8 cellular contexts compared by ENCODE assay signal in genomic region chr12:102095677-102096263, GRCh38. TPM values are rescaled to one million over a fixed set of nuclear protein-coding genes. Genes with fewer than 3 reads are reported as not detected.
DNase-seq lines count a peak whose midpoint lies in the region; ATAC-seq and TF ChIP-seq lines count a peak whose summit lies in the region.
"Had no signal": no experiment of that assay in that cellular context is flagged by ENCODE, and none has a peak within 500 bp of the region (broad histone marks: within the 10 kb centered on the region; RNA-seq: fewer than 3 reads in every experiment).

No MANE protein-coding gene starts in this region.

- no peak overlapping the region for H3K4me2 ChIP-seq in H9 (ENCODE audit: insufficient read depth, insufficient read length, low read length)

- H4K91ac ChIP-seq in H9 (ENCODE audit: insufficient read length, low read depth, low read length), result no peak overlapping the region

- H3K23ac ChIP-seq in H9 (ENCODE audit: insufficient read length, low read depth, low read length), result no peak overlapping the region

- DNase-seq in EH (ENCODE audit: low read depth), result peak; percentile 50
- no peak for DNase-seq in H9
- peak; percentile 51 for DNase-seq in NCI-H774 (lab: John Stamatoyannopoulos, UW)
- peak; percentile 31 to 46 for DNase-seq in dermis microvascular lymphatic vessel endothelial cell (ENCODE audit: low read depth in 2 of 2)
- no peak for DNase-seq in psoas muscle
- DNase-seq in sigmoid colon, result no peak
- no peak for DNase-seq in activated CD8-positive, alpha-beta memory T cell treated with anti-CD3 and anti-CD28 coated beads for 24 hours

- no peak overlapping the region for H3K4me3 ChIP-seq in psoas muscle
- H3K4me3 ChIP-seq in sigmoid colon, result no peak overlapping the region

- H3K4me1 ChIP-seq in H9 (ENCODE audit: insufficient read depth, low read length) (no peaks in the 10 kb centered on the region), psoas muscle (peaks cover 5% of the 10 kb centered on the region), sigmoid colon (peaks cover 0 to 12% (median 2%) of the 10 kb centered on the region in 4 donors)
- H3K4me1 ChIP-seq: parathyroid adenoma had no signal

- H2AFZ ChIP-seq in H9 (ENCODE audit: low read length), result no peak overlapping the region
- H2AFZ ChIP-seq: parathyroid adenoma had no signal

- H3K27me3 Mint-ChIP-seq in H9 (ENCODE audit: low read depth), result no peaks in the 10 kb centered on the region

- H3K9me3 Mint-ChIP-seq in H9, result peaks cover 0 to 1% of the 10 kb centered on the region in 2 experiments; a peak in 1 of 5 replicates

- peaks cover 6 to 34% (median 32%) of the 10 kb centered on the region in 3 experiments; a peak in 6 of 7 replicates for H3K36me3 Mint-ChIP-seq in H9 (ENCODE audit: insufficient read depth in 1 of 3, low read depth in 3 of 3)

- no peak overlapping the region for H2BK120ac ChIP-seq in H9 (ENCODE audit: low read depth, low read length, poor library complexity, severe bottlenecking)

- H3K4me3 Mint-ChIP-seq in H9, result no peak overlapping the region

- H2AK5ac ChIP-seq in H9 (ENCODE audit: insufficient read length, low read length), result no peak overlapping the region

- no CpG with 5 or more reads among the region's 2 CpGs for WGBS in H9 (ENCODE audit: extremely low coverage, insufficient read length, low lambda C conversion rate)
- 89 to 92% (median 89%) methylated on average over 2 of the region's 2 CpGs for WGBS in psoas muscle, 3 donors
- 54 to 73% methylated on average over 2 of the region's 2 CpGs for WGBS in sigmoid colon, 2 donors

- H2BK12ac ChIP-seq in H9 (ENCODE audit: insufficient read length, low read depth, low read length), result no peak overlapping the region

- H3K36me3 ChIP-seq in psoas muscle (ENCODE audit: insufficient read depth in 1 of 2, low read depth in 1 of 2), result peaks cover 0 to 30% of the 10 kb centered on the region in 2 donors
- peaks cover 0 to 34% (median 0%) of the 10 kb centered on the region in 4 donors for H3K36me3 ChIP-seq in sigmoid colon

- no peak overlapping the region for H4K5ac ChIP-seq in H9 (ENCODE audit: insufficient read length, low read depth, low read length)

- no peaks in the 10 kb centered on the region for H3K4me1 Mint-ChIP-seq in H9

- no peak for TF ChIP-seq EP300 in sigmoid colon (IDR thresholded peaks at IDR 0.05)

- H3K4ac ChIP-seq in H9 (ENCODE audit: low read depth, low read length), result no peak overlapping the region

- peak; percentile 59 for TF ChIP-seq CTCF in H9 (conservative IDR thresholded peaks at IDR 0.05)
- peak; percentile 23 for TF ChIP-seq CTCF in psoas muscle (IDR thresholded peaks at IDR 0.05)
- no peak for TF ChIP-seq CTCF in sigmoid colon (IDR thresholded peaks at IDR 0.05)

- H3K79me1 ChIP-seq in H9 (ENCODE audit: insufficient read depth, low read depth, low read length, poor library complexity, severe bottlenecking), result no peaks in the 10 kb centered on the region

- no peak overlapping the region for H4K8ac ChIP-seq in H9 (replicated peaks; ENCODE audit: insufficient read length, low read depth, low read length)

- no peaks in the 10 kb centered on the region for H3K9me3 ChIP-seq in H9 (ENCODE audit: control insufficient read depth, low read depth, low read length)
- H3K9me3 ChIP-seq in psoas muscle, result no peaks in the 10 kb centered on the region
- no peaks in the 10 kb centered on the region for H3K9me3 ChIP-seq in sigmoid colon

- H3K9ac ChIP-seq in H9 (ENCODE audit: extremely low read depth, insufficient read length, low read length), result no peak overlapping the region
- H3K9ac ChIP-seq: parathyroid adenoma had no signal

- no peak overlapping the region for H2BK15ac ChIP-seq in H9 (ENCODE audit: low read depth, low read length)

- H2BK20ac ChIP-seq in H9 (ENCODE audit: low read depth, low read length, poor library complexity, severe bottlenecking), result no peak overlapping the region

- H3K79me2 ChIP-seq in H9 (ENCODE audit: insufficient read depth, low read length), result no peaks in the 10 kb centered on the region
- H3K79me2 ChIP-seq: parathyroid adenoma had no signal

- no peak overlapping the region for H3T11ph ChIP-seq in H9 (ENCODE audit: low read length)

- no peaks in the 10 kb centered on the region for H3K23me2 ChIP-seq in H9 (ENCODE audit: insufficient read length, low read depth, low read length, poor library complexity, severe bottlenecking)

- intact Hi-C loops in psoas muscle (cut with DNase I), result no loop called here
- intact Hi-C loops in sigmoid colon (cut with DNase I), result no loop called here

- no peak overlapping the region for H3K56ac ChIP-seq in H9 (ENCODE audit: insufficient read length, low read depth, low read length)

- H3K14ac ChIP-seq in H9 (ENCODE audit: insufficient read depth, low read length), result no peak overlapping the region

- H4K20me1 ChIP-seq in H9 (ENCODE audit: control insufficient read depth, insufficient read depth, insufficient read length), result no peaks in the 10 kb centered on the region

- no peak for ATAC-seq in psoas muscle

- no peak overlapping the region for H3K18ac ChIP-seq in H9 (ENCODE audit: insufficient read length, low read depth, low read length)

- no peak for TF ChIP-seq POLR2A in sigmoid colon (IDR thresholded peaks at IDR 0.05)

- H3K27ac Mint-ChIP-seq in H9, result no peak overlapping the region

- no peaks in the 10 kb centered on the region for H3K27me3 ChIP-seq in H9 (ENCODE audit: insufficient read depth, low read length)
- H3K27me3 ChIP-seq in psoas muscle (ENCODE audit: insufficient read depth in 3 of 3, low read length in 2 of 3), result no peaks in the 10 kb centered on the region
- no peaks in the 10 kb centered on the region for H3K27me3 ChIP-seq in sigmoid colon

- H2BK5ac ChIP-seq in H9 (ENCODE audit: insufficient read length, low read length), result no peak overlapping the region

- H3K27ac ChIP-seq in H9 (ENCODE audit: insufficient read length, low read depth, low read length) (no peak overlapping the region), psoas muscle (no peak overlapping the region), sigmoid colon (no peak overlapping the region)
- H3K27ac ChIP-seq: parathyroid adenoma had no signal

RNA-seq across cellular contexts. Expression of gene NUP37, which starts 24.1 kb away (rescaled TPM):
- 62.5 and 62.8 TPM in 2 replicates for total RNA-seq in H9 (2021)
- 17.3 and 23.7 TPM in 2 replicates for total RNA-seq in dermis microvascular lymphatic vessel endothelial cell
- 10 to 100 TPM; 12.5 to 20.7 (median 17.4) TPM for total RNA-seq in psoas muscle
- polyA plus RNA-seq in psoas muscle, result 10 to 100 TPM; 18.2 to 30.6 (median 23.3) TPM
- total RNA-seq in sigmoid colon, result 10 to 100 TPM; 16.1 to 24.3 (median 18.6) TPM
- polyA plus RNA-seq in sigmoid colon, result 10 to 100 TPM; 12.0 to 30.2 (median 22.2) TPM

RNA-seq across cellular contexts. Expression of gene PARPBP, which starts 24.2 kb away (rescaled TPM):
- total RNA-seq in H9 (2021), result 29.0 and 32.1 TPM in 2 replicates
- 6.3 and 13.5 TPM in 2 replicates for total RNA-seq in dermis microvascular lymphatic vessel endothelial cell
- total RNA-seq in psoas muscle, result under 1 TPM; 0.60 to 0.76 (median 0.70) TPM
- 1 to 10 TPM in 1 of 3 donors, under 1 TPM in 2; 0.23 to 2.4 (median 0.89) TPM for polyA plus RNA-seq in psoas muscle
- total RNA-seq in sigmoid colon, result 1 to 10 TPM; 1.8 to 2.3 (median 1.9) TPM
- polyA plus RNA-seq in sigmoid colon, result 1 to 10 TPM; 1.2 to 7.9 (median 6.0) TPM

RNA-seq across cellular contexts. Expression of gene WASHC3, which starts 34.0 kb away (rescaled TPM):
- 14.1 and 14.9 TPM in 2 replicates for total RNA-seq in H9 (2021)
- total RNA-seq in dermis microvascular lymphatic vessel endothelial cell, result 39.7 and 47.8 TPM in 2 replicates
- 10 to 100 TPM; 30.5 to 33.5 (median 31.9) TPM for total RNA-seq in psoas muscle
- 10 to 100 TPM; 25.6 to 71.2 (median 43.1) TPM for polyA plus RNA-seq in psoas muscle
- 100 to 1,000 TPM in 1 of 4 donors, 10 to 100 TPM in 3; 90.0 to 115 (median 95.6) TPM for total RNA-seq in sigmoid colon
- polyA plus RNA-seq in sigmoid colon, result 10 to 100 TPM; 45.0 to 52.0 (median 45.9) TPM

Comparison
In these comparisons a context has a peak if more than half of its experiments do, and no peak if none do; other contexts are left out.
1. DNase-seq: peak in EH (single experiment), NCI-H774 (single experiment) and dermis microvascular lymphatic vessel endothelial cell (2 of 2); none in H9 (single experiment), psoas muscle (0 of 2), sigmoid colon (single experiment) and activated CD8-positive, alpha-beta memory T cell treated with anti-CD3 and anti-CD28 coated beads for 24 hours (single experiment).
2. CTCF ChIP-seq: peak in H9 (single experiment) and psoas muscle (single experiment); none in sigmoid colon (0 of 4).